In the genomic region with DNA sequence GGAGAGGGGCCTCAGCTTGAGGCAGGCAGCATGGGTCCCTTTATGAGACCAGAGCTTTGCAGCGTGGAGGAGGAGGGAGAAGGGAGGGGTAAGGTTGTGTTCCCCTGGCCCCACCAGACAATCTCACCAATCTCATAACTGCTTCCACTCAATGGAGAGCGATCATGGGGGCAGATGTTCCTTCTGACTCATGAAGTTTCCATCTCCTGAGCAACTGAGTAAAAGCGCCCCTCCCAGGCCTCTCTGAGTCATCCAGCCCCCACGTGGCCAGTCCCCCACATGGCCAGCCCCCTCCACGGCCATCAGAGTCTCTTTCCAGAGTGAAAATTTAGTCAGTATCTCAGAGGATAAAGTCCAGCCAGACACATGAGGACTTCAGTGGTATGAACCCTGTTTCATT, we compare ENCODE assay signal across 12 cellular contexts. TPM values are rescaled to one million over a fixed set of nuclear protein-coding genes. Genes with fewer than 3 reads are reported as not detected.
DNase-seq lines count a peak whose midpoint lies in the region; FAIRE-seq and TF ChIP-seq lines count a peak whose summit lies in the region.
"Had no signal": no experiment of that assay in that cellular context is flagged by ENCODE, and none has a peak within 500 bp of the region (broad histone marks: within the 10 kb centered on the region; RNA-seq: fewer than 3 reads in every experiment).

No MANE protein-coding gene starts in this region.

- no peak overlapping the region for H3K4me3 Mint-ChIP-seq in astrocyte (ENCODE audit: unreplicated experiment)
- H3K4me3 Mint-ChIP-seq: memory B cell had no signal

- H2AFZ ChIP-seq in astrocyte (ENCODE audit: low read depth, low read length) = peak overlapping the region; percentile 57

- H3K36me3 Mint-ChIP-seq in astrocyte (ENCODE audit: low read depth, unreplicated experiment) = no peaks in the 10 kb centered on the region
- H3K36me3 Mint-ChIP-seq: memory B cell had no signal

- H3K4me3 ChIP-seq in NB4 (ENCODE audit: low read depth, low read length) (no peak overlapping the region), astrocyte (ENCODE audit: insufficient read depth, low read depth, low read length) (no peak overlapping the region)

- no peaks in the 10 kb centered on the region for H3K4me1 ChIP-seq in astrocyte (ENCODE audit: insufficient read depth, low read length)

- peaks cover 14% of the 10 kb centered on the region for H3K4me1 Mint-ChIP-seq in astrocyte (ENCODE audit: low read depth, unreplicated experiment)
- H3K4me1 Mint-ChIP-seq: memory B cell had no signal

- H4K20me1 ChIP-seq in astrocyte (ENCODE audit: insufficient read depth, low read length) = no peaks in the 10 kb centered on the region

- no peak overlapping the region for H3K27ac Mint-ChIP-seq in astrocyte (ENCODE audit: unreplicated experiment)
- H3K27ac Mint-ChIP-seq: memory B cell had no signal

- H3K27ac ChIP-seq in astrocyte (ENCODE audit: low read depth, low read length) = no peak overlapping the region

- H3K9me3 Mint-ChIP-seq in astrocyte (ENCODE audit: unreplicated experiment) = no peaks in the 10 kb centered on the region
- H3K9me3 Mint-ChIP-seq: memory B cell had no signal

- no peaks in the 10 kb centered on the region for H3K27me3 ChIP-seq in astrocyte (ENCODE audit: insufficient read depth, low read length)

- H3K36me3 ChIP-seq in astrocyte (ENCODE audit: insufficient read depth, low read length) = no peaks in the 10 kb centered on the region

- H3K79me2 ChIP-seq in astrocyte (ENCODE audit: insufficient read depth, low read length) = no peaks in the 10 kb centered on the region

- TF ChIP-seq POLR2A in NB4 (IDR thresholded peaks at IDR 0.05; ENCODE audit: extremely low read depth, insufficient read length) = no peak

- H3K27me3 Mint-ChIP-seq in astrocyte (ENCODE audit: low read depth, unreplicated experiment) = peaks cover 21% of the 10 kb centered on the region

- TF ChIP-seq CTCF in NB4 (IDR thresholded peaks at IDR 0.05; ENCODE audit: low read depth, low read length) (no peak), astrocyte (IDR thresholded peaks at IDR 0.05; ENCODE audit: insufficient read depth, low read depth, low read length) (no peak)

- FAIRE-seq in astrocyte (lab: Jason Lieb, UNC) = no peak

- no peak overlapping the region for H3K9ac ChIP-seq in astrocyte (ENCODE audit: low read length)

- DNase-seq in ELR (ENCODE audit: low read depth) (peak; percentile 76), NB4 (ENCODE audit: low read depth) (peak; percentile 51), astrocyte (ENCODE audit: low read depth) (peak; percentile 62), 8988T (no peak), HT-29 (ENCODE audit: low spot score) (no peak), putamen (ENCODE audit: low spot score) (no peak), GDM1 (lab: John Stamatoyannopoulos, UW) (no peak)
- peak; percentile 47 for DNase-seq in stimulated activated CD4-positive, alpha-beta T cell treated with anti-CD3 and anti-CD28 coated beads, Interleukin-12 subunit alpha, Interleukin-12 subunit beta, amount 100 ng/mL, for 4 hours
- DNase-seq: GOT3, NCI-H1092 treated with DMSO at 0.1 percent for 48 hours, SW 1271 had no signal

- H3K9me3 ChIP-seq in astrocyte (ENCODE audit: insufficient read depth, low read depth, low read length) = no peaks in the 10 kb centered on the region

- H3K4me2 ChIP-seq in astrocyte (ENCODE audit: low read length) = peak overlapping the region; percentile 54

RNA-seq across cellular contexts. Expression of gene PLXNC1, which starts 39.2 kb away (rescaled TPM):
- 5.8 and 6.9 TPM in 2 replicates for total RNA-seq in astrocyte
- 0.05 TPM in 1 of 2 replicates, not detected in the other for total RNA-seq in HT-29 (2014; rRNA removed; shearing (Covaris generic))

Comparison
In these comparisons a context has a peak if more than half of its experiments do, and no peak if none do; other contexts are left out.
1. DNase-seq: peak in ELR (single experiment), NB4 (single experiment), astrocyte (single experiment) and stimulated activated CD4-positive, alpha-beta T cell treated with anti-CD3 and anti-CD28 coated beads, Interleukin-12 subunit alpha, Interleukin-12 subunit beta, amount 100 ng/mL, for 4 hours (single experiment); none in 8988T (single experiment), HT-29 (single experiment), putamen (single experiment) and GDM1 (single experiment).